Comparison of ENCODE assay signal across 24 cellular contexts in the genomic region with DNA sequence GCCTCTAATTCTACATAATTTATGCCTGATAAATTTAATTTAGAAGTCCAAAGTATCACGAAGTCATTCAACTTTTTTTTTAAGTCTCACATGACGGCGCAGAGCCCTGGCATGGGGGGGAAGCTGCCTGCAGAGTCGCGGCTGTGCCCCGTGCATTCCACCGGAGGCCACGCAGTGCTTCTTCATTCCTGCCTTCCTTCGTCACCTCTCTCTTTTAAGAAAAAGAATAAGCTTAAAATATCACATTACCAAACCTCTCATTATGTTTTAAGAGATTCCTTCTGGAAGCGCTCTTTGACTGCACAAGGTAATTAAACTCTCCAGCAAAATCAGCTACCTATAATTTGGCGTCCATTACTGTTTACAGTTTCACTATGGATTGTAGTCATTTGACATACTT. TPM values are rescaled to one million over a fixed set of nuclear protein-coding genes. Genes with fewer than 3 reads are reported as not detected.
DNase-seq lines count a peak whose midpoint lies in the region; ATAC-seq and TF ChIP-seq lines count a peak whose summit lies in the region.
"Had no signal": no experiment of that assay in that cellular context is flagged by ENCODE, and none has a peak within 500 bp of the region (broad histone marks: within the 10 kb centered on the region; RNA-seq: fewer than 3 reads in every experiment).

No MANE protein-coding gene starts in this region.

- 87 to 93% methylated on average over 7 to 10 of the region's 11 CpGs for WGBS in mesodermal cell (ENCODE audit: insufficient coverage in 2 of 2), 2 experiments

- H3K4me3 ChIP-seq in AG09309 (ENCODE audit: control insufficient read depth, low read depth, low read length) (no peak overlapping the region), choroid plexus epithelial cell (ENCODE audit: low read depth, low read length) (no peak overlapping the region), mesodermal cell (ENCODE audit: extremely low read depth, insufficient read depth, low read length, poor library complexity, severe bottlenecking) (no peak overlapping the region)
- H3K4me3 ChIP-seq: ascending aorta, PC-9, SJCRH30 had no signal

- DNase-seq in AG09309 (ENCODE audit: low read depth) (peak; percentile 39), HEK293T (ENCODE audit: extremely low spot score) (peak; percentile 39), choroid plexus epithelial cell (ENCODE audit: low read depth) (peak; percentile 72), NCI-H82 (lab: John Stamatoyannopoulos, UW) (no peak)
- DNase-seq in activated T-cell treated with anti-CD3 and anti-CD28 coated beads, Interleukin-2, amount 50 U/mL, for 48 hours: no peak
- DNase-seq: activated CD4-positive, alpha-beta T cell treated with anti-CD3 and anti-CD28 coated beads for 36 hours; cerebellar nuclear complex; effector CD4-positive, alpha-beta T cell; erythroblast; foreskin melanocyte; HCEC 1CT; hypothalamus; KBM-7; kidney; mesendoderm; MV-4-11; naive thymus-derived CD4-positive, alpha-beta T cell; NCI-H1694 treated with DMSO at 0.1 percent for 48 hours; NCI-H446 treated with DMSO at 0.1 percent for 48 hours; PC-9; SJCRH30 had no signal

- CTCF ChIA-PET in HEK293T (lab: Yijun Ruan, JAX): no interaction called here

- H3K4me1 ChIP-seq in mesodermal cell (ENCODE audit: control insufficient read depth, insufficient read depth, low read length, poor library complexity, severe bottlenecking): no peaks in the 10 kb centered on the region
- H3K4me1 ChIP-seq: ascending aorta, SJCRH30 had no signal

- H3K9me3 ChIP-seq in mesodermal cell (ENCODE audit: control insufficient read depth, low read length): no peaks in the 10 kb centered on the region
- H3K9me3 ChIP-seq: ascending aorta, SJCRH30 had no signal

- TF ChIP-seq CTCF in AG09309 (IDR thresholded peaks at IDR 0.05; ENCODE audit: control insufficient read depth, insufficient read depth, low read depth, low read length, missing control alignments) (no peak), choroid plexus epithelial cell (conservative IDR thresholded peaks at IDR 0.05; ENCODE audit: low read depth, low read length) (no peak)

- no peak for ATAC-seq in GM18861 (IDR thresholded peaks at IDR 0.05; ENCODE audit: unreplicated experiment)
- ATAC-seq: activated CD4-positive, alpha-beta T cell treated with anti-CD3 and anti-CD28 coated beads for 36 hours; naive thymus-derived CD4-positive, alpha-beta T cell had no signal

- peaks cover 22% of the 10 kb centered on the region for H3K36me3 ChIP-seq in mesodermal cell (ENCODE audit: control insufficient read depth, insufficient read depth, low read length)
- H3K36me3 ChIP-seq: ascending aorta, SJCRH30 had no signal

- POLR2A ChIA-PET in HEK293T (lab: Yijun Ruan, JAX): no interaction called here

- H3K27ac ChIP-seq in mesodermal cell (ENCODE audit: low read depth, low read length, severe bottlenecking): peak overlapping the region; percentile 3
- H3K27ac ChIP-seq: ascending aorta, PC-9, SJCRH30 had no signal

TF ChIP-seq in HEK293T, 16 proteins besides CTCF, POLR2A, EP300 and RAD21:
- TF ChIP-seq L3MBTL2 (conservative IDR thresholded peaks at IDR 0.05) (0 out of 2 replicates have a peak, but pooled peaks have one; percentile 18), ELF4 (IDR thresholded peaks at IDR 0.05) (no peak), NFRKB (IDR thresholded peaks at IDR 0.05) (no peak), LEF1 (IDR thresholded peaks at IDR 0.05; ENCODE audit: borderline replicate concordance) (no peak), SUZ12 (IDR thresholded peaks at IDR 0.05) (no peak), SP1 (IDR thresholded peaks at IDR 0.05) (no peak), ARNT (IDR thresholded peaks at IDR 0.05) (no peak), ZNF384 (IDR thresholded peaks at IDR 0.05) (0 out of 2 replicates have a peak, but pooled peaks have one; percentile 25), TARDBP (IDR thresholded peaks at IDR 0.05) (no peak)
- TF ChIP-seq, protein P1, sequence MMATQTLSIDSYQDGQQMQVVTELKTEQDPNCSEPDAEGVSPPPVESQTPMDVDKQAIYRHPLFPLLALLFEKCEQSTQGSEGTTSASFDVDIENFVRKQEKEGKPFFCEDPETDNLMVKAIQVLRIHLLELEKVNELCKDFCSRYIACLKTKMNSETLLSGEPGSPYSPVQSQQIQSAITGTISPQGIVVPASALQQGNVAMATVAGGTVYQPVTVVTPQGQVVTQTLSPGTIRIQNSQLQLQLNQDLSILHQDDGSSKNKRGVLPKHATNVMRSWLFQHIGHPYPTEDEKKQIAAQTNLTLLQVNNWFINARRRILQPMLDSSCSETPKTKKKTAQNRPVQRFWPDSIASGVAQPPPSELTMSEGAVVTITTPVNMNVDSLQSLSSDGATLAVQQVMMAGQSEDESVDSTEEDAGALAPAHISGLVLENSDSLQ (IDR thresholded peaks at IDR 0.05): no peak

RNA-seq across cellular contexts. Expression of a gene that starts 20.3 kb away (rescaled TPM):
- 32.0 TPM for polyA plus RNA-seq in mesodermal cell (2013, experiment 1 of 2)
- polyA plus RNA-seq in mesodermal cell (2013, experiment 2 of 2): 32.3 TPM

Comparison
In these comparisons a context has a peak if more than half of its experiments do, and no peak if none do; other contexts are left out.
1. DNase-seq: peak in AG09309 (single experiment), HEK293T (single experiment) and choroid plexus epithelial cell (single experiment); none in NCI-H82 (single experiment) and activated T-cell treated with anti-CD3 and anti-CD28 coated beads, Interleukin-2, amount 50 U/mL, for 48 hours (0 of 2).